22 cellular contexts compared by ENCODE assay signal in genomic region chr12:30885321-30885720, GRCh38. TPM values are rescaled to one million over a fixed set of nuclear protein-coding genes. Genes with fewer than 3 reads are reported as not detected.
"Had no signal": no experiment of that assay in that cellular context is flagged by ENCODE, and none has a peak within 500 bp of the region (broad histone marks: within the 10 kb centered on the region; RNA-seq: fewer than 3 reads in every experiment).

No MANE protein-coding gene starts in this region.

- H3K27ac Mint-ChIP-seq: IgD-negative memory B cell had no signal

- H3K36me3 Mint-ChIP-seq: IgD-negative memory B cell had no signal

- H3K27me3 Mint-ChIP-seq: IgD-negative memory B cell had no signal

- H3K36me3 ChIP-seq: SJSA1 had no signal

- H3K4me3 ChIP-seq: K562, SJSA1, SK-N-MC had no signal

- FAIRE-seq: K562, RCC 7860 had no signal

- H3K27ac ChIP-seq: KMS-11, SJSA1, SK-N-MC had no signal

- H3K4me2 ChIP-seq: KMS-11 had no signal

- ATAC-seq: K562 had no signal

- H3K9ac ChIP-seq: KMS-11 had no signal

- H3K4me1 ChIP-seq: SJSA1 had no signal

- DNase-seq: Kasumi-1, MM.1S, NCI-H1092 treated with DMSO at 0.1 percent for 48 hours, NCI-H1436, NCI-H187 treated with DMSO at 0.1 percent for 48 hours, NCI-H2029 treated with DMSO at 0.1 percent for 48 hours, NCI-H2171 treated with DMSO at 0.1 percent for 48 hours, NCI-H345, NCI-H446 treated with DMSO at 0.1 percent for 48 hours, NCI-H524, NCI-H69, NCI-H774, Right ventricle myocardium superior, RPMI8226, SIG-M5 had no signal

- H3K27me3 ChIP-seq: SJSA1 had no signal

- H3K4me1 Mint-ChIP-seq: IgD-negative memory B cell had no signal

RNA-seq across cellular contexts. Expression of gene TSPAN11, which starts 41.2 kb away (rescaled TPM):
- total RNA-seq: HT1080, K562 had no signal
- polyA plus RNA-seq: IgD-negative memory B cell, K562 had no signal
